ENCODE assay signal across 1 cellular context in the genomic region with DNA sequence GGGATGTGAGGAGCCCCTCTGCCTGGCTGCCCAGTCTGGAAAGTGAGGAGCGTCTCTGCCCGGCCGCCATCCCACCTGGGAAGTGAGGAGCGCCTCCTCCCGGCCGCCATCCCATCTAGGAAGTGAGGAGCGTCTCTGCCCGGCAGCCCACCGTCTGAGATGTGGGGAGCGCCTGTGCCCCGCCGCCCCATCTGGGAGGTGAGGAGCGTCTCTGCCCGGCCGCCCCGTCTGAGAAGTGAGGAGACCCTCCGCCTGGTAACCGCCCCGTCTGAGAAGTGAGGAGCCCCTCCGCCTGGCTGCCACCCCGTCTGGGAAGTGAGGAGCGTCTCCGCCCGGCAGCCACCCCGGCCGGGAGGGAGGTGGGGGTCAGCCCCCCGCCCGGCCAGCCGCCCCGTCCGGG. TPM values are rescaled to one million over a fixed set of nuclear protein-coding genes. Genes with fewer than 3 reads are reported as not detected.
"Had no signal": no experiment of that assay in that cellular context is flagged by ENCODE, and none has a peak within 500 bp of the region (broad histone marks: within the 10 kb centered on the region; RNA-seq: fewer than 3 reads in every experiment).

No MANE protein-coding gene starts in this region.

RNA-seq across cellular contexts. Expression of gene PKD2L1, which starts 53.1 kb away (rescaled TPM):
- total RNA-seq: G401 had no signal
